1 cellular context compared by ENCODE assay signal in the genomic region with DNA sequence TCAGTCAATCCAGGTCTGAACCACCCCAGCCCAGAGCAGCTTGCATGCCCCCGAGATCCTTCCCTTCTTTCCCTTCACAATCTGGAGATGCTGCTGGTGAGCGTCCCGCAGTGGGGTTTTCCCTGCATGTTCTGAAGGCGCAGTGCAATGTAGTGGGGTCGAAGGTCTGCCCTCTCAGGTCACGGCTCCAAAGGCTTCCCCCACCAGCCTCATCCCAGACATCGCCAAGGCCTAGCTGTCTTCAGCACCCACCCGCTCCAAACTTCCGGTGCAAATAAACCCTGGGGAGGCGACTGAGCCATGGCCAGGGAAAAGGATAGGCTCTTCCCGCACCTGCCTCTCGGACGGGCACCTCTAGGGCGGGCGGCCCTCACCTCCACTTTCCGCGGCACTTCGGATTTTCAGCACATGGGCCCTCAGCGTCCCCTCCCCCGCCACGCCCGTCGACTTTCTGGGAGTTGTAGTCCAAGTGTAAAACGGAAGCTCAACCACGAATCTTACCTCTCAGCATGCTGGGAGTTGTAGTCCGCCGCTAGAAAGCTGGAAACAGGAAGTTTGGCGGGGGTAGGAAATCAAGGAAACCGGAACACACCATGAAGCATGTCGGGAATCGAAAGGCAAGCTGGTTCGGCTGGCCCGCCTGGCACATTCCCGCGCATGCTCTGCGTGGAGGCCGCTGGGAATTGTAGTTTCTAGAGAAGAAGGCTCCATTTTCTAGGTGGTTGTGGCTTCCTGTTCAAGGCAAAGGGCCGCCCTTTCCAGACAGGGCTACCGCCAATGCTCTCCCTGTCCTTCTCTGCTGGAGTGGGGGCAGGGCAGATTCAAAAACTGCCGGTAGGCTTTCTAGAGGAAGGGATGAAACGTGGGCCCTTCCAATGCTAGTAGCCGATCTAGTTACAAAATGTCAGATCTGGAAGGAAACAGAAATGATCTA.
TF ChIP-seq lines count a peak whose summit lies in the region.

A gene (minus strand): TSS at position 410 of the 934 bp plus-strand sequence. CDS start 2,384 bp downstream, outside the sequence.

TF ChIP-seq in HepG2, 621 proteins besides CTCF, POLR2A, EP300 and RAD21 (continued from another document and continues in another):
- TF ChIP-seq ZNF782 (CRISPR knock-in tag; IDR thresholded peaks at IDR 0.05; ENCODE audit: borderline replicate concordance) = peak; percentile 80
- no peak for TF ChIP-seq MBNL3 (CRISPR knock-in tag; conservative IDR thresholded peaks at IDR 0.05)
- TF ChIP-seq ZFP36L1 (CRISPR knock-in tag; IDR thresholded peaks at IDR 0.05) = peak; percentile 64; the same call in 1 of the 2 replicates
- TF ChIP-seq, protein P1, sequence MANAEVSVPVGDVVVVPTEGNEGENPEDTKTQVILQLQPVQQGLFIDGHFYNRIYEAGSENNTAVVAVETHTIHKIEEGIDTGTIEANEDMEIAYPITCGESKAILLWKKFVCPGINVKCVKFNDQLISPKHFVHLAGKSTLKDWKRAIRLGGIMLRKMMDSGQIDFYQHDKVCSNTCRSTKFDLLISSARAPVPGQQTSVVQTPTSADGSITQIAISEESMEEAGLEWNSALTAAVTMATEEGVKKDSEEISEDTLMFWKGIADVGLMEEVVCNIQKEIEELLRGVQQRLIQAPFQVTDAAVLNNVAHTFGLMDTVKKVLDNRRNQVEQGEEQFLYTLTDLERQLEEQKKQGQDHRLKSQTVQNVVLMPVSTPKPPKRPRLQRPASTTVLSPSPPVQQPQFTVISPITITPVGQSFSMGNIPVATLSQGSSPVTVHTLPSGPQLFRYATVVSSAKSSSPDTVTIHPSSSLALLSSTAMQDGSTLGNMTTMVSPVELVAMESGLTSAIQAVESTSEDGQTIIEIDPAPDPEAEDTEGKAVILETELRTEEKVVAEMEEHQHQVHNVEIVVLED (CRISPR knock-in tag; IDR thresholded peaks at IDR 0.05; ENCODE audit: borderline replicate concordance) = peak; percentile 96
- TF ChIP-seq RCOR2 (CRISPR knock-in tag; IDR thresholded peaks at IDR 0.05) = no peak
- TF ChIP-seq, protein P2, sequence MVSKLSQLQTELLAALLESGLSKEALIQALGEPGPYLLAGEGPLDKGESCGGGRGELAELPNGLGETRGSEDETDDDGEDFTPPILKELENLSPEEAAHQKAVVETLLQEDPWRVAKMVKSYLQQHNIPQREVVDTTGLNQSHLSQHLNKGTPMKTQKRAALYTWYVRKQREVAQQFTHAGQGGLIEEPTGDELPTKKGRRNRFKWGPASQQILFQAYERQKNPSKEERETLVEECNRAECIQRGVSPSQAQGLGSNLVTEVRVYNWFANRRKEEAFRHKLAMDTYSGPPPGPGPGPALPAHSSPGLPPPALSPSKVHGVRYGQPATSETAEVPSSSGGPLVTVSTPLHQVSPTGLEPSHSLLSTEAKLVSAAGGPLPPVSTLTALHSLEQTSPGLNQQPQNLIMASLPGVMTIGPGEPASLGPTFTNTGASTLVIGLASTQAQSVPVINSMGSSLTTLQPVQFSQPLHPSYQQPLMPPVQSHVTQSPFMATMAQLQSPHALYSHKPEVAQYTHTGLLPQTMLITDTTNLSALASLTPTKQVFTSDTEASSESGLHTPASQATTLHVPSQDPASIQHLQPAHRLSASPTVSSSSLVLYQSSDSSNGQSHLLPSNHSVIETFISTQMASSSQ (IDR thresholded peaks at IDR 0.05; ENCODE audit: low read depth) = peak; percentile 56; the same call in 1 of the 2 replicates
- TF ChIP-seq, protein P2 (CRISPR knock-in tag; IDR thresholded peaks at IDR 0.05; ENCODE audit: borderline replicate concordance) = peak; percentile 81; the same call in 1 of the 2 replicates
- TF ChIP-seq, protein P3, sequence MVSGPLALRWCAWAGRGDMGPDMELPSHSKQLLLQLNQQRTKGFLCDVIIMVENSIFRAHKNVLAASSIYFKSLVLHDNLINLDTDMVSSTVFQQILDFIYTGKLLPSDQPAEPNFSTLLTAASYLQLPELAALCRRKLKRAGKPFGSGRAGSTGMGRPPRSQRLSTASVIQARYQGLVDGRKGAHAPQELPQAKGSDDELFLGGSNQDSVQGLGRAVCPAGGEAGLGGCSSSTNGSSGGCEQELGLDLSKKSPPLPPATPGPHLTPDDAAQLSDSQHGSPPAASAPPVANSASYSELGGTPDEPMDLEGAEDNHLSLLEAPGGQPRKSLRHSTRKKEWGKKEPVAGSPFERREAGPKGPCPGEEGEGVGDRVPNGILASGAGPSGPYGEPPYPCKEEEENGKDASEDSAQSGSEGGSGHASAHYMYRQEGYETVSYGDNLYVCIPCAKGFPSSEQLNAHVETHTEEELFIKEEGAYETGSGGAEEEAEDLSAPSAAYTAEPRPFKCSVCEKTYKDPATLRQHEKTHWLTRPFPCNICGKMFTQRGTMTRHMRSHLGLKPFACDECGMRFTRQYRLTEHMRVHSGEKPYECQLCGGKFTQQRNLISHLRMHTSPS (CRISPR knock-in tag; IDR thresholded peaks at IDR 0.05; ENCODE audit: low read depth) = peak; percentile 63; the same call in 1 of the 2 replicates
- TF ChIP-seq, protein P4, sequence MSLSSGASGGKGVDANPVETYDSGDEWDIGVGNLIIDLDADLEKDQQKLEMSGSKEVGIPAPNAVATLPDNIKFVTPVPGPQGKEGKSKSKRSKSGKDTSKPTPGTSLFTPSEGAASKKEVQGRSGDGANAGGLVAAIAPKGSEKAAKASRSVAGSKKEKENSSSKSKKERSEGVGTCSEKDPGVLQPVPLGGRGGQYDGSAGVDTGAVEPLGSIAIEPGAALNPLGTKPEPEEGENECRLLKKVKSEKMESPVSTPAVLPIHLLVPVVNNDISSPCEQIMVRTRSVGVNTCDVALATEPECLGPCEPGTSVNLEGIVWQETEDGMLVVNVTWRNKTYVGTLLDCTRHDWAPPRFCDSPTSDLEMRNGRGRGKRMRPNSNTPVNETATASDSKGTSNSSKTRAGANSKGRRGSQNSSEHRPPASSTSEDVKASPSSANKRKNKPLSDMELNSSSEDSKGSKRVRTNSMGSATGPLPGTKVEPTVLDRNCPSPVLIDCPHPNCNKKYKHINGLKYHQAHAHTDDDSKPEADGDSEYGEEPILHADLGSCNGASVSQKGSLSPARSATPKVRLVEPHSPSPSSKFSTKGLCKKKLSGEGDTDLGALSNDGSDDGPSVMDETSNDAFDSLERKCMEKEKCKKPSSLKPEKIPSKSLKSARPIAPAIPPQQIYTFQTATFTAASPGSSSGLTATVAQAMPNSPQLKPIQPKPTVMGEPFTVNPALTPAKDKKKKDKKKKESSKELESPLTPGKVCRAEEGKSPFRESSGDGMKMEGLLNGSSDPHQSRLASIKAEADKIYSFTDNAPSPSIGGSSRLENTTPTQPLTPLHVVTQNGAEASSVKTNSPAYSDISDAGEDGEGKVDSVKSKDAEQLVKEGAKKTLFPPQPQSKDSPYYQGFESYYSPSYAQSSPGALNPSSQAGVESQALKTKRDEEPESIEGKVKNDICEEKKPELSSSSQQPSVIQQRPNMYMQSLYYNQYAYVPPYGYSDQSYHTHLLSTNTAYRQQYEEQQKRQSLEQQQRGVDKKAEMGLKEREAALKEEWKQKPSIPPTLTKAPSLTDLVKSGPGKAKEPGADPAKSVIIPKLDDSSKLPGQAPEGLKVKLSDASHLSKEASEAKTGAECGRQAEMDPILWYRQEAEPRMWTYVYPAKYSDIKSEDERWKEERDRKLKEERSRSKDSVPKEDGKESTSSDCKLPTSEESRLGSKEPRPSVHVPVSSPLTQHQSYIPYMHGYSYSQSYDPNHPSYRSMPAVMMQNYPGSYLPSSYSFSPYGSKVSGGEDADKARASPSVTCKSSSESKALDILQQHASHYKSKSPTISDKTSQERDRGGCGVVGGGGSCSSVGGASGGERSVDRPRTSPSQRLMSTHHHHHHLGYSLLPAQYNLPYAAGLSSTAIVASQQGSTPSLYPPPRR (CRISPR knock-in tag; IDR thresholded peaks at IDR 0.05; ENCODE audit: borderline replicate concordance) = peak; percentile 68; the same call in 1 of the 2 replicates
- TF ChIP-seq, protein P5, sequence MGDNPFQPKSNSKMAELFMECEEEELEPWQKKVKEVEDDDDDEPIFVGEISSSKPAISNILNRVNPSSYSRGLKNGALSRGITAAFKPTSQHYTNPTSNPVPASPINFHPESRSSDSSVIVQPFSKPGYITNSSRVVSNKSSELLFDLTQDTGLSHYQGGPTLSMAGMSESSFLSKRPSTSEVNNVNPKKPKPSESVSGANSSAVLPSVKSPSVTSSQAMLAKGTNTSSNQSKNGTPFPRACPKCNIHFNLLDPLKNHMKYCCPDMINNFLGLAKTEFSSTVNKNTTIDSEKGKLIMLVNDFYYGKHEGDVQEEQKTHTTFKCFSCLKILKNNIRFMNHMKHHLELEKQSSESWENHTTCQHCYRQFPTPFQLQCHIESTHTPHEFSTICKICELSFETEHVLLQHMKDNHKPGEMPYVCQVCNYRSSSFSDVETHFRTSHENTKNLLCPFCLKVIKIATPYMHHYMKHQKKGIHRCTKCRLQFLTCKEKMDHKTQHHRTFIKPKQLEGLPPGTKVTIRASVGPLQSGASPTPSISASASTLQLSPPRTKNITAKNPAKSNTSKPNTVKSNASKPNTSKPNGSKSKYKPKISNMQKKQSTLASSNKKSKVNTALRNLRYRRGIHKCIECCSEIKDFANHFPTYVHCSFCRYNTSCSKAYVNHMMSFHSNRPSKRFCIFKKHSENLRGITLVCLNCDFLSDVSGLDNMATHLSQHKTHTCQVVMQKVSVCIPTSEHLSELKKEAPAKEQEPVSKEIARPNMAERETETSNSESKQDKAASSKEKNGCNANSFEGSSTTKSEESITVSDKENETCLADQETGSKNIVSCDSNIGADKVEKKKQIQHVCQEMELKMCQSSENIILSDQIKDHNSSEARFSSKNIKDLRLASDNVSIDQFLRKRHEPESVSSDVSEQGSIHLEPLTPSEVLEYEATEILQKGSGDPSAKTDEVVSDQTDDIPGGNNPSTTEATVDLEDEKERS (CRISPR knock-in tag; IDR thresholded peaks at IDR 0.05) = no peak
- peak; percentile 99 for TF ChIP-seq ZNF143 (CRISPR knock-in tag; IDR thresholded peaks at IDR 0.05)
- TF ChIP-seq ZNF564 (CRISPR knock-in tag; IDR thresholded peaks at IDR 0.05) = 0 out of 2 replicates have a peak, but pooled peaks have one; percentile 64
- no peak for TF ChIP-seq LCORL (IDR thresholded peaks at IDR 0.05)
- peak; percentile 42; the same call in 1 of the 2 replicates for TF ChIP-seq LCORL (CRISPR knock-in tag; IDR thresholded peaks at IDR 0.05)
- TF ChIP-seq, protein P6, sequence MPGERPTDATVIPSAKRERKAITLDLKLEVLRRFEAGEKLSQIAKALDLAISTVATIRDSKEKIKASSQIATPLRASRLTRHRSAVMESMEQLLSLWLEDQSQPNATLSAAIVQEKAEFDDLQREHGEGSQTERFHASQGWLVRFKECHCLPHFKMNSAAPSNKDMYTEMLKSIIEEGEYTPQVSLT (CRISPR knock-in tag; IDR thresholded peaks at IDR 0.05; ENCODE audit: borderline replicate concordance, low read depth) = no peak
- TF ChIP-seq ATF7 (IDR thresholded peaks at IDR 0.05) = no peak
- no peak; the same call in 1 of the 2 replicates for TF ChIP-seq ATF7 (CRISPR knock-in tag; IDR thresholded peaks at IDR 0.05)
- TF ChIP-seq, protein P7, sequence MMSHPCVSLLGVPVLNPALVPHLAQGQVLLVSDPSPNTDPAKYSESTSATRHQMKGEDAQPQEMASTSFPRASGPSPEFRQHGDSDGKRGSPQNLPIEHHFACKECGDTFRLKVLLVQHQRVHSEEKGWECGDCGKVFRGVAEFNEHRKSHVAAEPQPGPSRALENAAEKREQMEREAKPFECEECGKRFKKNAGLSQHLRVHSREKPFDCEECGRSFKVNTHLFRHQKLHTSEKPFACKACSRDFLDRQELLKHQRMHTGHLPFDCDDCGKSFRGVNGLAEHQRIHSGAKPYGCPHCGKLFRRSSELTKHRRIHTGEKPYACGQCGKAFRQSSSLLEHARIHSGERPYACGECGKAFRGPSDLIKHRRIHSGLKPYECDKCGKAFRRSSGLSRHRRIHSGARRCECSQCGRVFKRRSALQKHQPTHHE (CRISPR knock-in tag; IDR thresholded peaks at IDR 0.05; ENCODE audit: borderline replicate concordance) = peak; percentile 89; the same call in 1 of the 2 replicates
- TF ChIP-seq ZNF83 (CRISPR knock-in tag; IDR thresholded peaks at IDR 0.05; ENCODE audit: borderline replicate concordance) = no peak; the same call in 1 of the 2 replicates
- TF ChIP-seq ONECUT2 (CRISPR knock-in tag; IDR thresholded peaks at IDR 0.05) = no peak
- TF ChIP-seq SNAPC2 (CRISPR knock-in tag; IDR thresholded peaks at IDR 0.05) = peak; percentile 83; the same call in 1 of the 2 replicates
- TF ChIP-seq SP2 (CRISPR knock-in tag; IDR thresholded peaks at IDR 0.05) = peak; percentile 66; the same call in 1 of the 2 replicates
- peak; percentile 91; the same call in 1 of the 2 replicates for TF ChIP-seq MAZ (IDR thresholded peaks at IDR 0.05; ENCODE audit: borderline replicate concordance, low read depth, low read length)
- TF ChIP-seq MAZ (CRISPR knock-in tag; IDR thresholded peaks at IDR 0.05; ENCODE audit: low read depth) = peak; percentile 89
- TF ChIP-seq STAG1 (CRISPR knock-in tag; IDR thresholded peaks at IDR 0.05) = no peak; the same call in 1 of the 2 replicates
- TF ChIP-seq ZNF484 (CRISPR knock-in tag; IDR thresholded peaks at IDR 0.05; ENCODE audit: borderline replicate concordance, low read depth) = no peak
- TF ChIP-seq ZNF3 (CRISPR knock-in tag; IDR thresholded peaks at IDR 0.05) = no peak
- TF ChIP-seq YEATS2 (CRISPR knock-in tag; IDR thresholded peaks at IDR 0.05; ENCODE audit: borderline replicate concordance) = peak; percentile 92
- peak; percentile 76 for TF ChIP-seq POGZ (CRISPR knock-in tag; IDR thresholded peaks at IDR 0.05)
- TF ChIP-seq ZNF343 (CRISPR knock-in tag; IDR thresholded peaks at IDR 0.05) = peak; percentile 88
- TF ChIP-seq NKX3-1 (CRISPR knock-in tag; IDR thresholded peaks at IDR 0.05) = no peak
- TF ChIP-seq, protein P8, sequence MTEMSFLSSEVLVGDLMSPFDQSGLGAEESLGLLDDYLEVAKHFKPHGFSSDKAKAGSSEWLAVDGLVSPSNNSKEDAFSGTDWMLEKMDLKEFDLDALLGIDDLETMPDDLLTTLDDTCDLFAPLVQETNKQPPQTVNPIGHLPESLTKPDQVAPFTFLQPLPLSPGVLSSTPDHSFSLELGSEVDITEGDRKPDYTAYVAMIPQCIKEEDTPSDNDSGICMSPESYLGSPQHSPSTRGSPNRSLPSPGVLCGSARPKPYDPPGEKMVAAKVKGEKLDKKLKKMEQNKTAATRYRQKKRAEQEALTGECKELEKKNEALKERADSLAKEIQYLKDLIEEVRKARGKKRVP (CRISPR knock-in tag; IDR thresholded peaks at IDR 0.05) = 0 out of 4 replicates have a peak, but pooled peaks of 1 of the 2 experiments have one; percentile 60
- peak; percentile 32; the same call in 1 of the 2 replicates for TF ChIP-seq ZBTB7A (CRISPR knock-in tag; IDR thresholded peaks at IDR 0.05)
- TF ChIP-seq ZNF788 (CRISPR knock-in tag; IDR thresholded peaks at IDR 0.05; ENCODE audit: borderline replicate concordance) = peak; percentile 92
- TF ChIP-seq HDAC2 (CRISPR knock-in tag; IDR thresholded peaks at IDR 0.05) = peak; percentile 72
- no peak for TF ChIP-seq REXO4 (CRISPR knock-in tag; IDR thresholded peaks at IDR 0.05; ENCODE audit: borderline replicate concordance)
